Comparison of ENCODE assay signal across 1 cellular context in the genomic region with DNA sequence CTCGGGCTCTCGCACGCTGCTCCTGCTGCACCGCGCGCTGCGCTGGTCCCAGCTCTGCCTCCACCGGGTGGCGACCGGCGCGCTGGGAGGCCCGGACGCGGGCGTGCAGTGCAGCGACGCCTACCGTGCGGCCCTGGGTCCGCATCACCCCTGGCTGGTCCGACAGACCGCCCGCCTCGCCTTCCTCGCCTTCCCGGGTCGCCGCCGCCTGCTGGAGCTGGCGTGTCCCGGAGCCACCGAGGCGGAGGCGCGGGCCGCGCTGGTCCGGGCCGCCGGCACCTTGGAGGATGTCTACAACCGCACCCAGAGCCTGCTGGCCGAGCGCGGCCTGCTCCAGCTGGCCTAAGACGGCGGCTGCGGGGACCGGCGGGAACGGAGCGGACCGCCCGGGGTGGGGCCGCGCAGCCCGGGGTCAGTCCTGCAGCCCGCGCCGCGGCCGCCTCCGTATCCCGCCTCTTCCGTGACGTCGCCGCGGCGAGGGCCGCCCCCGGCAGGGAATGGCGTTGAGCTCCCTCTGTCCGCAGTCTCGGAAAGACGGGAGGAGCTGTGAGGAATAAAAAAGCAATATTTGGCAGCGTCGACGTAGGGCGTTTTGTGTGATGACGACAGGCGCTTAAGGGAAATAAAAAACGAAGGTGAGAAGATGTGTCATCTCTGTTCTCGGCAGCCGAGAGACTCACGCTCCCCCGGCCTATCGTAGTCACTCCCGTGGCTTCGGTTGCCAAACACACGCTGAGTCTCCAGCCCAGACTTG.
TF ChIP-seq lines count a peak whose summit lies in the region.

No MANE protein-coding gene starts in this region.

TF ChIP-seq in HepG2, 621 proteins besides CTCF, POLR2A, EP300 and RAD21 (continued from another document and continues in another):
- TF ChIP-seq, protein P1, sequence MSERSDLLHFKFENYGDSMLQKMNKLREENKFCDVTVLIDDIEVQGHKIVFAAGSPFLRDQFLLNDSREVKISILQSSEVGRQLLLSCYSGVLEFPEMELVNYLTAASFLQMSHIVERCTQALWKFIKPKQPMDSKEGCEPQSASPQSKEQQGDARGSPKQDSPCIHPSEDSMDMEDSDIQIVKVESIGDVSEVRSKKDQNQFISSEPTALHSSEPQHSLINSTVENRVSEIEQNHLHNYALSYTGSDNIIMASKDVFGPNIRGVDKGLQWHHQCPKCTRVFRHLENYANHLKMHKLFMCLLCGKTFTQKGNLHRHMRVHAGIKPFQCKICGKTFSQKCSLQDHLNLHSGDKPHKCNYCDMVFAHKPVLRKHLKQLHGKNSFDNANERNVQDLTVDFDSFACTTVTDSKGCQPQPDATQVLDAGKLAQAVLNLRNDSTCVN (CRISPR knock-in tag; IDR thresholded peaks at IDR 0.05; ENCODE audit: borderline replicate concordance): no peak
- TF ChIP-seq RFXAP (CRISPR knock-in tag; IDR thresholded peaks at IDR 0.05; ENCODE audit: borderline replicate concordance) (peak; percentile 85; the same call in 1 of the 2 replicates), KMT2A (CRISPR knock-in tag; IDR thresholded peaks at IDR 0.05) (no peak; the same call in 1 of the 2 replicates), KMT2B (CRISPR knock-in tag; IDR thresholded peaks at IDR 0.05) (peak; percentile 39; the same call in 1 of the 2 replicates), ZNF232 (CRISPR knock-in tag; IDR thresholded peaks at IDR 0.05; ENCODE audit: borderline replicate concordance) (no peak), MTA1 (CRISPR knock-in tag; IDR thresholded peaks at IDR 0.05; ENCODE audit: borderline replicate concordance) (peak; percentile 59; the same call in 1 of the 2 replicates), PHB2 (IDR thresholded peaks at IDR 0.05; ENCODE audit: partially characterized antibody) (no peak), ZNF3 (CRISPR knock-in tag; IDR thresholded peaks at IDR 0.05) (no peak), ZBTB21 (CRISPR knock-in tag; IDR thresholded peaks at IDR 0.05) (peak; percentile 78), HOXD1 (CRISPR knock-in tag; IDR thresholded peaks at IDR 0.05) (0 out of 2 replicates have a peak, but pooled peaks have one; percentile 23), NFYB (CRISPR knock-in tag; IDR thresholded peaks at IDR 0.05) (no peak), ARNT2 (CRISPR knock-in tag; IDR thresholded peaks at IDR 0.05; ENCODE audit: low read depth) (peak; percentile 68; the same call in 1 of the 2 replicates), ZNF441 (CRISPR knock-in tag; IDR thresholded peaks at IDR 0.05; ENCODE audit: borderline replicate concordance) (0 out of 2 replicates have a peak, but pooled peaks have one; percentile 80), NR2F1 (CRISPR knock-in tag; IDR thresholded peaks at IDR 0.05) (no peak), SRSF9 (IDR thresholded peaks at IDR 0.05; ENCODE audit: borderline replicate concordance, insufficient read depth, low read depth, low read length, poor library complexity, severe bottlenecking) (no peak), FOXO1 (CRISPR knock-in tag; IDR thresholded peaks at IDR 0.05) (peak; percentile 33; the same call in 1 of the 2 replicates), JDP2 (CRISPR knock-in tag; IDR thresholded peaks at IDR 0.05; ENCODE audit: borderline replicate concordance) (peak; percentile 70; the same call in 1 of the 2 replicates), ZNF670 (CRISPR knock-in tag; IDR thresholded peaks at IDR 0.05; ENCODE audit: borderline replicate concordance) (peak; percentile 77; the same call in 1 of the 2 replicates), RBFOX2 (IDR thresholded peaks at IDR 0.05; ENCODE audit: low read depth, low read length) (peak; percentile 97), ZNF335 (CRISPR knock-in tag; IDR thresholded peaks at IDR 0.05) (no peak), ZNF430 (CRISPR knock-in tag; IDR thresholded peaks at IDR 0.05) (peak; percentile 71; the same call in 1 of the 2 replicates), ZNF713 (CRISPR knock-in tag; IDR thresholded peaks at IDR 0.05) (no peak), ARID2 (CRISPR knock-in tag; IDR thresholded peaks at IDR 0.05; ENCODE audit: borderline replicate concordance) (peak; percentile 95), RFXANK (CRISPR knock-in tag; IDR thresholded peaks at IDR 0.05) (0 out of 2 replicates have a peak, but pooled peaks have one; percentile 44), ZNF768 (CRISPR knock-in tag; IDR thresholded peaks at IDR 0.05) (peak; percentile 52; the same call in 1 of the 2 replicates), NR2C2 (CRISPR knock-in tag; IDR thresholded peaks at IDR 0.05; ENCODE audit: borderline replicate concordance) (0 out of 2 replicates have a peak, but pooled peaks have one; percentile 15), KLF9 (CRISPR knock-in tag; IDR thresholded peaks at IDR 0.05; ENCODE audit: low read depth) (no peak), ZC3H4 (CRISPR knock-in tag; IDR thresholded peaks at IDR 0.05; ENCODE audit: borderline replicate concordance) (peak; percentile 61; the same call in 1 of the 2 replicates), POLR2AphosphoS5 (IDR thresholded peaks at IDR 0.05; ENCODE audit: low read depth, low read length) (peak; percentile 13; the same call in 1 of the 2 replicates)
- TF ChIP-seq, protein P2, sequence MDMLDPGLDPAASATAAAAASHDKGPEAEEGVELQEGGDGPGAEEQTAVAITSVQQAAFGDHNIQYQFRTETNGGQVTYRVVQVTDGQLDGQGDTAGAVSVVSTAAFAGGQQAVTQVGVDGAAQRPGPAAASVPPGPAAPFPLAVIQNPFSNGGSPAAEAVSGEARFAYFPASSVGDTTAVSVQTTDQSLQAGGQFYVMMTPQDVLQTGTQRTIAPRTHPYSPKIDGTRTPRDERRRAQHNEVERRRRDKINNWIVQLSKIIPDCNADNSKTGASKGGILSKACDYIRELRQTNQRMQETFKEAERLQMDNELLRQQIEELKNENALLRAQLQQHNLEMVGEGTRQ (IDR thresholded peaks at IDR 0.05; ENCODE audit: low read depth, low read length): no peak
- TF ChIP-seq, protein P2 (CRISPR knock-in tag; IDR thresholded peaks at IDR 0.05; ENCODE audit: borderline replicate concordance): no peak
- TF ChIP-seq, protein P3, sequence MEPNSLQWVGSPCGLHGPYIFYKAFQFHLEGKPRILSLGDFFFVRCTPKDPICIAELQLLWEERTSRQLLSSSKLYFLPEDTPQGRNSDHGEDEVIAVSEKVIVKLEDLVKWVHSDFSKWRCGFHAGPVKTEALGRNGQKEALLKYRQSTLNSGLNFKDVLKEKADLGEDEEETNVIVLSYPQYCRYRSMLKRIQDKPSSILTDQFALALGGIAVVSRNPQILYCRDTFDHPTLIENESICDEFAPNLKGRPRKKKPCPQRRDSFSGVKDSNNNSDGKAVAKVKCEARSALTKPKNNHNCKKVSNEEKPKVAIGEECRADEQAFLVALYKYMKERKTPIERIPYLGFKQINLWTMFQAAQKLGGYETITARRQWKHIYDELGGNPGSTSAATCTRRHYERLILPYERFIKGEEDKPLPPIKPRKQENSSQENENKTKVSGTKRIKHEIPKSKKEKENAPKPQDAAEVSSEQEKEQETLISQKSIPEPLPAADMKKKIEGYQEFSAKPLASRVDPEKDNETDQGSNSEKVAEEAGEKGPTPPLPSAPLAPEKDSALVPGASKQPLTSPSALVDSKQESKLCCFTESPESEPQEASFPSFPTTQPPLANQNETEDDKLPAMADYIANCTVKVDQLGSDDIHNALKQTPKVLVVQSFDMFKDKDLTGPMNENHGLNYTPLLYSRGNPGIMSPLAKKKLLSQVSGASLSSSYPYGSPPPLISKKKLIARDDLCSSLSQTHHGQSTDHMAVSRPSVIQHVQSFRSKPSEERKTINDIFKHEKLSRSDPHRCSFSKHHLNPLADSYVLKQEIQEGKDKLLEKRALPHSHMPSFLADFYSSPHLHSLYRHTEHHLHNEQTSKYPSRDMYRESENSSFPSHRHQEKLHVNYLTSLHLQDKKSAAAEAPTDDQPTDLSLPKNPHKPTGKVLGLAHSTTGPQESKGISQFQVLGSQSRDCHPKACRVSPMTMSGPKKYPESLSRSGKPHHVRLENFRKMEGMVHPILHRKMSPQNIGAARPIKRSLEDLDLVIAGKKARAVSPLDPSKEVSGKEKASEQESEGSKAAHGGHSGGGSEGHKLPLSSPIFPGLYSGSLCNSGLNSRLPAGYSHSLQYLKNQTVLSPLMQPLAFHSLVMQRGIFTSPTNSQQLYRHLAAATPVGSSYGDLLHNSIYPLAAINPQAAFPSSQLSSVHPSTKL (CRISPR knock-in tag; IDR thresholded peaks at IDR 0.05): peak; percentile 17; the same call in 1 of the 2 replicates
- TF ChIP-seq, protein P4, sequence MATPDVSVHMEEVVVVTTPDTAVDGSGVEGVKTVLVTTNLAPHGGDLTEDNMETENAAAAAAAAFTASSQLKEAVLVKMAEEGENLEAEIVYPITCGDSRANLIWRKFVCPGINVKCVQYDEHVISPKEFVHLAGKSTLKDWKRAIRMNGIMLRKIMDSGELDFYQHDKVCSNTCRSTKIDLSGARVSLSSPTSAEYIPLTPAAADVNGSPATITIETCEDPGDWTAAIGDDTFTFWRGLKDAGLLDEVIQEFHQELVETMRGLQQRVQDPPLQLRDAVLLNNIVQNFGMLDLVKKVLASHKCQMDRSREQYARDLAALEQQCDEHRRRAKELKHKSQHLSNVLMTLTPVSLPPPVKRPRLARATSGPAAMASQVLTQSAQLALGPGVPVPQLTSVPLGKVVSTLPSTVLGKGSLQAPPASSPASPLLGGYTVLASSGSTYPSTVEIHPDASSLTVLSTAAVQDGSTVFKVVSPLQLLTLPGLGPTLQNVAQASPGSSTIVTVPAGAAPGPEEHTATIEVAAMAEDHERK (CRISPR knock-in tag; IDR thresholded peaks at IDR 0.05; ENCODE audit: low read depth): no peak
- TF ChIP-seq, protein P5, sequence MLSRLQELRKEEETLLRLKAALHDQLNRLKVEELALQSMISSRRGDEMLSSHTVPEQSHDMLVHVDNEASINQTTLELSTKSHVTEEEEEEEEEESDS (CRISPR knock-in tag; IDR thresholded peaks at IDR 0.05; ENCODE audit: borderline replicate concordance): no peak; the same call in 1 of the 2 replicates
- TF ChIP-seq, protein P6, sequence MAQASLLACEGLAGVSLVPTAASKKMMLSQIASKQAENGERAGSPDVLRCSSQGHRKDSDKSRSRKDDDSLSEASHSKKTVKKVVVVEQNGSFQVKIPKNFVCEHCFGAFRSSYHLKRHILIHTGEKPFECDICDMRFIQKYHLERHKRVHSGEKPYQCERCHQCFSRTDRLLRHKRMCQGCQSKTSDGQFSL (CRISPR knock-in tag; IDR thresholded peaks at IDR 0.05): no peak; the same call in 1 of the 2 replicates
- TF ChIP-seq, protein P7, sequence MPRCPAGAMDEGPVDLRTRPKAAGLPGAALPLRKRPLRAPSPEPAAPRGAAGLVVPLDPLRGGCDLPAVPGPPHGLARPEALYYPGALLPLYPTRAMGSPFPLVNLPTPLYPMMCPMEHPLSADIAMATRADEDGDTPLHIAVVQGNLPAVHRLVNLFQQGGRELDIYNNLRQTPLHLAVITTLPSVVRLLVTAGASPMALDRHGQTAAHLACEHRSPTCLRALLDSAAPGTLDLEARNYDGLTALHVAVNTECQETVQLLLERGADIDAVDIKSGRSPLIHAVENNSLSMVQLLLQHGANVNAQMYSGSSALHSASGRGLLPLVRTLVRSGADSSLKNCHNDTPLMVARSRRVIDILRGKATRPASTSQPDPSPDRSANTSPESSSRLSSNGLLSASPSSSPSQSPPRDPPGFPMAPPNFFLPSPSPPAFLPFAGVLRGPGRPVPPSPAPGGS (CRISPR knock-in tag; IDR thresholded peaks at IDR 0.05): peak; percentile 61; the same call in 1 of the 2 replicates
- TF ChIP-seq, protein P8, sequence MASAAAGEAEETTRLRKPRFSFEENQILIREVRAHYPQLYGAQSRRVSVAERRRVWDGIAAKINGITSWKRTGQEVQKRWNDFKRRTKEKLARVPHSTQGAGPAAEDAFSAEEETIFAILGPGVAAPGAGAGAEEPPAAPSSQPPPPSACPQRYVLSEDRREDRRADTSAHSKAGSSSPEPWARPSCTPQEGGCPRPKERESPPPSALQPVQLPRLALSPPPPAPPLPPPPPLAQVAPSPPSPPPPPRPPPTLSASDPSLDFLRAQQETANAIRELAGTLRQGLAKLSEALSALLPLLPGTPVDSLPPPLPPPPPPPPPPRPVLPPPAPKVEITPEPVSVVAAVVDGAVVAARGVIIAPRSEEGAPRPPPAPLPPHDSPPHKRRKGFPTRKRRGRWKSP (CRISPR knock-in tag; IDR thresholded peaks at IDR 0.05): peak; percentile 83
- TF ChIP-seq, protein P9, sequence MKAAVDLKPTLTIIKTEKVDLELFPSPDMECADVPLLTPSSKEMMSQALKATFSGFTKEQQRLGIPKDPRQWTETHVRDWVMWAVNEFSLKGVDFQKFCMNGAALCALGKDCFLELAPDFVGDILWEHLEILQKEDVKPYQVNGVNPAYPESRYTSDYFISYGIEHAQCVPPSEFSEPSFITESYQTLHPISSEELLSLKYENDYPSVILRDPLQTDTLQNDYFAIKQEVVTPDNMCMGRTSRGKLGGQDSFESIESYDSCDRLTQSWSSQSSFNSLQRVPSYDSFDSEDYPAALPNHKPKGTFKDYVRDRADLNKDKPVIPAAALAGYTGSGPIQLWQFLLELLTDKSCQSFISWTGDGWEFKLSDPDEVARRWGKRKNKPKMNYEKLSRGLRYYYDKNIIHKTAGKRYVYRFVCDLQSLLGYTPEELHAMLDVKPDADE (CRISPR knock-in tag; IDR thresholded peaks at IDR 0.05): peak; percentile 92; the same call in 1 of the 2 replicates
- TF ChIP-seq, protein P10, sequence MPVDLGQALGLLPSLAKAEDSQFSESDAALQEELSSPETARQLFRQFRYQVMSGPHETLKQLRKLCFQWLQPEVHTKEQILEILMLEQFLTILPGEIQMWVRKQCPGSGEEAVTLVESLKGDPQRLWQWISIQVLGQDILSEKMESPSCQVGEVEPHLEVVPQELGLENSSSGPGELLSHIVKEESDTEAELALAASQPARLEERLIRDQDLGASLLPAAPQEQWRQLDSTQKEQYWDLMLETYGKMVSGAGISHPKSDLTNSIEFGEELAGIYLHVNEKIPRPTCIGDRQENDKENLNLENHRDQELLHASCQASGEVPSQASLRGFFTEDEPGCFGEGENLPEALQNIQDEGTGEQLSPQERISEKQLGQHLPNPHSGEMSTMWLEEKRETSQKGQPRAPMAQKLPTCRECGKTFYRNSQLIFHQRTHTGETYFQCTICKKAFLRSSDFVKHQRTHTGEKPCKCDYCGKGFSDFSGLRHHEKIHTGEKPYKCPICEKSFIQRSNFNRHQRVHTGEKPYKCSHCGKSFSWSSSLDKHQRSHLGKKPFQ (CRISPR knock-in tag; IDR thresholded peaks at IDR 0.05; ENCODE audit: insufficient replicate concordance): no peak
